In the genomic region with DNA sequence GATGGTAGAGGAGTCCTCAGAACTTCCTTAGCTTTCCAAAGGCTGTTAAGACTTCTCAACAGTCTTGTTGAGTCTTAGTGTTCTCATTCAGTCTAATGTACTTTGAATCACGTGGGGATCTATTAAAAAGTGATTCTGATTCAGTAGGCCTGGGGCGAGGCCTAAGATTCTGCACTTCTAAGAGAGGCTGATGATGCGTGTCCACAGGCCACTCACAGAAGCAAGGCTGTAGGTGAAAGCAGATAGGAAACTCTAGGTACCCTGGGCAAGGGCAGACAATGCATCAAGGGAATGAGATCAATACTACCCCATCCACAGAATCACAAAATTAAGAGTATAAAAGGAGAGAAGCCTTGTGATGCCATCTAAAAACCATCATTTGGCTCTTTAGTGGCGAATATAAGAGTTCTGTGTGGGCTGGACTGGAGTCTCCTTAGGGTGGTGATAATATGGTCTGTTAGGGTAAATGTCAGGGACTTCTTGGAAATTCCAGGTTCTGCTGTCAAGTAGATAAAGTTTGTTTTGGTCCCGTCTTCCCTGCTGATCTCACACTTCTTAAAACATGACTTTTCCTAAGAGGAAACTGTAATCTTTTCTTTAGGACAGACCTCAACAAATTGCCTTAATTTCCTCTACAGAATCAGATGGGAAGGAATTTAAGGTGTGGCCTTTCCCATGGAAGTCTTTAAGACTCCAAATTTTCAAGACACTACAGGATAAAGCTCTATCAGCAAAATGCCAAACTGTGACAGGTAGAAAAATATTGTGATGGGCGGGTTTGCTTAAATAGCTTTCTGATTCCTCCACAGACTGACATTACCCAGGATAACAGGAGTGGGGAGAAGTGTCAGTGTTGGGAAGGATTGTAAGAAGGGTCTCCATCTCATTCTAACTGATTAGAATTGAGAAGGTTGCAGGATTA, we compare ENCODE assay signal across 30 cellular contexts. TPM values are rescaled to one million over a fixed set of nuclear protein-coding genes. Genes with fewer than 3 reads are reported as not detected.
DNase-seq lines count a peak whose midpoint lies in the region; ATAC-seq and TF ChIP-seq lines count a peak whose summit lies in the region.
"Had no signal": no experiment of that assay in that cellular context is flagged by ENCODE, and none has a peak within 500 bp of the region (broad histone marks: within the 10 kb centered on the region; RNA-seq: fewer than 3 reads in every experiment).

No MANE protein-coding gene starts in this region.

- ATAC-seq in RWPE2 (ENCODE audit: low read depth), result no peak
- ATAC-seq in stimulated activated naive B cell treated with anti-CD40 and anti-IgM and Interleukin-4, amounts not matched to agents 10 μg/mL and 1 μg/mL and 100 μg/mL, for 72 hours (replicated peaks), result no peak
- ATAC-seq in GM18519 (IDR thresholded peaks at IDR 0.05; ENCODE audit: low FRiP score, unreplicated experiment), result no peak
- ATAC-seq in HG03135 (IDR thresholded peaks at IDR 0.05; ENCODE audit: unreplicated experiment), result no peak
- ATAC-seq: activated CD4-positive, CD25-positive, alpha-beta regulatory T cell treated with anti-CD3 and anti-CD28 coated beads, Interleukin-2, amount 50 U/mL, for 24 hours; activated naive CD8-positive, alpha-beta T cell treated with anti-CD3 and anti-CD28 coated beads, Interleukin-2, amount 50 U/mL, for 24 hours; activated T-cell treated with anti-CD3 and anti-CD28 coated beads, Interleukin-2, amount 50 U/mL, for 72 hours; foreskin keratinocyte; left colon had no signal

- no peaks in the 10 kb centered on the region for H4K20me1 ChIP-seq in hepatocyte (ENCODE audit: insufficient read depth, poor library complexity, severe bottlenecking)

- H3K4me1 Mint-ChIP-seq in activated CD4-positive, alpha-beta T cell treated with anti-CD3 and anti-CD28 coated beads, Interleukin-2, amount 10 ng/mL, durations not matched to agents 24 days and 14 days, result peaks cover 16% of the 10 kb centered on the region
- H3K4me1 Mint-ChIP-seq in stimulated activated naive B cell treated with anti-CD40 and anti-IgM and Interleukin-4, amounts not matched to agents 10 μg/mL and 1 μg/mL and 100 μg/mL, for 72 hours, result peaks cover 27 to 43% of the 10 kb centered on the region in 2 donors

- H3K4me1 ChIP-seq in RWPE2 (ENCODE audit: insufficient read depth, poor library complexity, severe bottlenecking), result peaks cover 52% of the 10 kb centered on the region
- H3K4me1 ChIP-seq in hepatocyte (ENCODE audit: insufficient read depth), result peaks cover 22% of the 10 kb centered on the region

- no peaks in the 10 kb centered on the region for H3K27me3 Mint-ChIP-seq in activated CD4-positive, alpha-beta T cell treated with anti-CD3 and anti-CD28 coated beads, Interleukin-2, amount 10 ng/mL, durations not matched to agents 24 days and 14 days
- H3K27me3 Mint-ChIP-seq in stimulated activated naive B cell treated with anti-CD40 and anti-IgM and Interleukin-4, amounts not matched to agents 10 μg/mL and 1 μg/mL and 100 μg/mL, for 72 hours, result no peaks in the 10 kb centered on the region
- H3K27me3 Mint-ChIP-seq: activated CD4-positive, alpha-beta memory T cell treated with anti-CD3 and anti-CD28 coated beads for 36 hours; activated naive CD8-positive, alpha-beta T cell treated with anti-CD3 and anti-CD28 coated beads, Interleukin-2, amount 50 U/mL, for 24 hours; dendritic cell treated with granulocyte-macrophage colony-stimulating factor and Interleukin-4, amounts not matched to agents 40 ng/mL and 50 ng/mL, for 4 days; IgD-negative memory B cell had no signal

- H3K4me3 ChIP-seq in RWPE2 (ENCODE audit: severe bottlenecking) (no peak overlapping the region), hepatocyte (no peak overlapping the region)
- H3K4me3 ChIP-seq: esophagus muscularis mucosa, GM23248, sigmoid colon had no signal

- H3K27ac ChIP-seq in RWPE2 (ENCODE audit: poor library complexity, severe bottlenecking), result peak overlapping the region; percentile 86
- H3K27ac ChIP-seq in hepatocyte, result peak overlapping the region; percentile 89
- H3K27ac ChIP-seq: C4-2B, GM23248, neutrophil had no signal

- H3K36me3 Mint-ChIP-seq in activated CD4-positive, alpha-beta T cell treated with anti-CD3 and anti-CD28 coated beads, Interleukin-2, amount 10 ng/mL, durations not matched to agents 24 days and 14 days (ENCODE audit: low read depth), result no peaks in the 10 kb centered on the region
- peaks cover 4 to 7% of the 10 kb centered on the region in 2 donors for H3K36me3 Mint-ChIP-seq in stimulated activated naive B cell treated with anti-CD40 and anti-IgM and Interleukin-4, amounts not matched to agents 10 μg/mL and 1 μg/mL and 100 μg/mL, for 72 hours
- H3K36me3 Mint-ChIP-seq: activated CD4-positive, alpha-beta memory T cell treated with anti-CD3 and anti-CD28 coated beads for 36 hours had no signal

- H3K79me2 ChIP-seq in hepatocyte, result no peaks in the 10 kb centered on the region

- TF ChIP-seq CTCF in RWPE2 (IDR thresholded peaks at IDR 0.05; ENCODE audit: poor library complexity, severe bottlenecking), result no peak
- no peak for TF ChIP-seq CTCF in hepatocyte (IDR thresholded peaks at IDR 0.05; ENCODE audit: poor library complexity)

- DNase-seq in activated CD4-positive, alpha-beta T cell treated with anti-CD3 and anti-CD28 coated beads, Interleukin-2, amount 10 ng/mL, durations not matched to agents 24 days and 14 days, result no peak
- DNase-seq in activated CD4-positive, alpha-beta T cell treated with anti-CD3 and anti-CD28 coated beads, Interleukin-2, amount 50 U/mL, for 4 hours, result no peak
- DNase-seq in RWPE2 (ENCODE audit: low spot score) (no peak), hepatocyte (ENCODE audit: low spot score) (no peak), NCI-H82 treated with DMSO at 0.1 percent for 48 hours (lab: John Stamatoyannopoulos, UW; ENCODE audit: unreplicated experiment) (no peak)
- DNase-seq in stimulated activated naive B cell treated with anti-CD40 and anti-IgM and Interleukin-4, amounts not matched to agents 10 μg/mL and 1 μg/mL and 100 μg/mL, for 72 hours, result no peak
- DNase-seq: 8988T; activated CD4-positive, alpha-beta memory T cell treated with anti-CD3 and anti-CD28 coated beads for 36 hours; activated naive CD8-positive, alpha-beta T cell treated with anti-CD3 and anti-CD28 coated beads, Interleukin-2, amount 50 U/mL, for 24 hours; activated T-cell treated with anti-CD3 and anti-CD28 coated beads, Interleukin-2, amount 50 U/mL, for 72 hours; central memory CD4-positive, alpha-beta T cell; DMS79 treated with DMSO at 0.1 percent for 48 hours; foreskin keratinocyte; GM23248; left colon; NCI-H1092 treated with DMSO at 0.1 percent for 48 hours; NCI-H1694 treated with DMSO at 0.1 percent for 48 hours; NCI-H82; sigmoid colon; SK-N-SH; stimulated activated CD4-positive, alpha-beta T cell treated with anti-CD3 and anti-CD28 coated beads, Interleukin-4, amount 100 ng/mL, for 1 hour; trophoblast cell had no signal

- no peak overlapping the region for H3K4me2 ChIP-seq in hepatocyte
- H3K4me2 ChIP-seq: SK-N-SH had no signal

- H2AFZ ChIP-seq in hepatocyte, result no peak overlapping the region
- H2AFZ ChIP-seq: GM23248 had no signal

- H3K36me3 ChIP-seq in RWPE2 (ENCODE audit: low read depth), result no peaks in the 10 kb centered on the region
- no peaks in the 10 kb centered on the region for H3K36me3 ChIP-seq in hepatocyte (replicated peaks; ENCODE audit: insufficient read depth, low read depth)
- H3K36me3 ChIP-seq: esophagus muscularis mucosa, neutrophil, sigmoid colon had no signal

- intact Hi-C loops in activated CD4-positive, alpha-beta T cell treated with anti-CD3 and anti-CD28 coated beads, Interleukin-2, amount 10 ng/mL, durations not matched to agents 24 days and 14 days (cut with micrococcal nuclease), result no loop called here

- H3K9me3 Mint-ChIP-seq in activated CD4-positive, alpha-beta T cell treated with anti-CD3 and anti-CD28 coated beads, Interleukin-2, amount 10 ng/mL, durations not matched to agents 24 days and 14 days, result peaks cover 7% of the 10 kb centered on the region
- peaks cover 3 to 4% of the 10 kb centered on the region in 2 donors for H3K9me3 Mint-ChIP-seq in stimulated activated naive B cell treated with anti-CD40 and anti-IgM and Interleukin-4, amounts not matched to agents 10 μg/mL and 1 μg/mL and 100 μg/mL, for 72 hours
- H3K9me3 Mint-ChIP-seq: activated CD4-positive, alpha-beta memory T cell treated with anti-CD3 and anti-CD28 coated beads for 36 hours; activated naive CD8-positive, alpha-beta T cell treated with anti-CD3 and anti-CD28 coated beads, Interleukin-2, amount 50 U/mL, for 24 hours; dendritic cell treated with granulocyte-macrophage colony-stimulating factor and Interleukin-4, amounts not matched to agents 40 ng/mL and 50 ng/mL, for 4 days; IgD-negative memory B cell had no signal

- H3K27me3 ChIP-seq in RWPE2 (ENCODE audit: insufficient read depth, poor library complexity, severe bottlenecking) (no peaks in the 10 kb centered on the region), hepatocyte (no peaks in the 10 kb centered on the region)
- H3K27me3 ChIP-seq: esophagus muscularis mucosa, foreskin keratinocyte, neutrophil, sigmoid colon had no signal

- 93% methylated on average over 6 of the region's 6 CpGs for WGBS in hepatocyte (ENCODE audit: low lambda C conversion rate, missing lambda C conversion rate)

- H3K9me3 ChIP-seq in RWPE2 (ENCODE audit: severe bottlenecking), result no peaks in the 10 kb centered on the region
- H3K9me3 ChIP-seq in hepatocyte (ENCODE audit: low read depth), result no peaks in the 10 kb centered on the region
- H3K9me3 ChIP-seq: esophagus muscularis mucosa, neutrophil, sigmoid colon, SK-N-SH had no signal

- peak overlapping the region; percentile 30 for H3K27ac Mint-ChIP-seq in activated CD4-positive, alpha-beta T cell treated with anti-CD3 and anti-CD28 coated beads, Interleukin-2, amount 10 ng/mL, durations not matched to agents 24 days and 14 days
- H3K27ac Mint-ChIP-seq in stimulated activated naive B cell treated with anti-CD40 and anti-IgM and Interleukin-4, amounts not matched to agents 10 μg/mL and 1 μg/mL and 100 μg/mL, for 72 hours, result peak overlapping the region; percentile 47
- H3K27ac Mint-ChIP-seq: activated CD4-positive, alpha-beta memory T cell treated with anti-CD3 and anti-CD28 coated beads for 36 hours; activated naive CD8-positive, alpha-beta T cell treated with anti-CD3 and anti-CD28 coated beads, Interleukin-2, amount 50 U/mL, for 24 hours; activated T-cell treated with anti-CD3 and anti-CD28 coated beads, Interleukin-2, amount 50 U/mL, for 72 hours; dendritic cell treated with granulocyte-macrophage colony-stimulating factor and Interleukin-4, amounts not matched to agents 40 ng/mL and 50 ng/mL, for 4 days had no signal

- H3K9me2 ChIP-seq in hepatocyte (replicated peaks; ENCODE audit: insufficient read depth), result no peaks in the 10 kb centered on the region
- H3K9me2 ChIP-seq: SK-N-SH had no signal

- no peak overlapping the region for H3K4me3 Mint-ChIP-seq in activated CD4-positive, alpha-beta T cell treated with anti-CD3 and anti-CD28 coated beads, Interleukin-2, amount 10 ng/mL, durations not matched to agents 24 days and 14 days
- H3K4me3 Mint-ChIP-seq in stimulated activated naive B cell treated with anti-CD40 and anti-IgM and Interleukin-4, amounts not matched to agents 10 μg/mL and 1 μg/mL and 100 μg/mL, for 72 hours, result no peak overlapping the region
- H3K4me3 Mint-ChIP-seq: activated CD4-positive, alpha-beta memory T cell treated with anti-CD3 and anti-CD28 coated beads for 36 hours; activated naive CD8-positive, alpha-beta T cell treated with anti-CD3 and anti-CD28 coated beads, Interleukin-2, amount 50 U/mL, for 24 hours; activated T-cell treated with anti-CD3 and anti-CD28 coated beads, Interleukin-2, amount 50 U/mL, for 72 hours; dendritic cell treated with granulocyte-macrophage colony-stimulating factor and Interleukin-4, amounts not matched to agents 40 ng/mL and 50 ng/mL, for 4 days; IgD-negative memory B cell had no signal

RNA-seq across cellular contexts. Expression of a gene that starts 45.7 kb away (rescaled TPM):
- total RNA-seq in activated CD4-positive, alpha-beta T cell treated with anti-CD3 and anti-CD28 coated beads, Interleukin-2, amount 10 ng/mL, durations not matched to agents 24 days and 14 days, result 16.4 and 19.0 TPM in 2 replicates
- 8.1 and 9.9 TPM in 2 replicates for total RNA-seq in hepatocyte
- polyA plus RNA-seq in hepatocyte, result 3.2 and 6.2 TPM in 2 replicates
